ENCODE assay signal across 1 cellular context in the genomic region with DNA sequence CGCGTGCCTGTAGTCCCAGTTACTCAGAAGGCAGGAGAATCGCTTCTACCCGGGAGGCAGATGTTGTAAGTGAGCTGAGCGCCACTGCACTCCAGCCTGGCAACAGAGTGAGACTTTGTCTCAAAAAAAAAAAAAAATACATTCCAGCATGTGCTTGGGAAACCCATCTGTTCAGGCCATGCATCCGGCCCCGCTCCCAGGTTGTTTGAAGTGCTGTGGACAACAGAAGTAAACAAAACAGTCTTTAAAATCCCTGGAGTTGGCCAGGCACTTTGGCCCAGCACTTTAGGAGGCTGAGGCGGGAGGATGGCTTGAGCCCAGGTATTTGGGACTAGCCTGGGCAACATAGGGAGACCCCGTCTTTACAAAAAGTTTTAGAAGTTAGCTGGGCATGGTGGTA.
TF ChIP-seq lines count a peak whose summit lies in the region.

No MANE protein-coding gene starts in this region.

TF ChIP-seq in HepG2, 621 proteins besides CTCF, POLR2A, EP300 and RAD21 (continued from another document):
- TF ChIP-seq ATRX (CRISPR knock-in tag; IDR thresholded peaks at IDR 0.05; ENCODE audit: borderline replicate concordance) (no peak), KLF16 (CRISPR knock-in tag; IDR thresholded peaks at IDR 0.05) (0 out of 4 replicates have a peak, but pooled peaks of 1 of the 2 experiments have one; percentile 48), MZF1 (CRISPR knock-in tag; IDR thresholded peaks at IDR 0.05; ENCODE audit: borderline replicate concordance) (no peak), ZNF503 (CRISPR knock-in tag; IDR thresholded peaks at IDR 0.05) (peak; percentile 49; the same call in 1 of the 2 replicates), ZKSCAN8 (CRISPR knock-in tag; IDR thresholded peaks at IDR 0.05; ENCODE audit: borderline replicate concordance) (peak; percentile 71; the same call in 1 of the 2 replicates), NR1H2 (CRISPR knock-in tag; IDR thresholded peaks at IDR 0.05; ENCODE audit: borderline replicate concordance, low read depth) (no peak), KAT8 (CRISPR knock-in tag; IDR thresholded peaks at IDR 0.05) (peak; percentile 58; the same call in 1 of the 2 replicates), ZNF552 (CRISPR knock-in tag; IDR thresholded peaks at IDR 0.05; ENCODE audit: borderline replicate concordance) (no peak), ZNF280D (CRISPR knock-in tag; IDR thresholded peaks at IDR 0.05) (no peak), U2AF2 (IDR thresholded peaks at IDR 0.05; ENCODE audit: low read depth, low read length) (no peak), FOXO1 (CRISPR knock-in tag; IDR thresholded peaks at IDR 0.05) (peak; percentile 62; the same call in 1 of the 2 replicates), ZSCAN31 (CRISPR knock-in tag; IDR thresholded peaks at IDR 0.05; ENCODE audit: low read depth) (no peak), ETV5 (CRISPR knock-in tag; IDR thresholded peaks at IDR 0.05; ENCODE audit: borderline replicate concordance) (peak; percentile 91; the same call in 1 of the 2 replicates), ZNF670 (CRISPR knock-in tag; IDR thresholded peaks at IDR 0.05; ENCODE audit: borderline replicate concordance) (0 out of 2 replicates have a peak, but pooled peaks have one; percentile 53), ZZZ3 (CRISPR knock-in tag; IDR thresholded peaks at IDR 0.05; ENCODE audit: borderline replicate concordance) (no peak), NFIC (IDR thresholded peaks at IDR 0.05; ENCODE audit: low read length) (no peak), FOXP1 (IDR thresholded peaks at IDR 0.05) (peak; percentile 91), FOXP1 (CRISPR knock-in tag; IDR thresholded peaks at IDR 0.05) (peak; percentile 93), TBX3 (IDR thresholded peaks at IDR 0.05; ENCODE audit: borderline replicate concordance) (no peak), PHF8 (CRISPR knock-in tag; IDR thresholded peaks at IDR 0.05) (no peak), RXRA (CRISPR knock-in tag; IDR thresholded peaks at IDR 0.05) (0 out of 2 replicates have a peak, but pooled peaks have one; percentile 28), ZNF709 (CRISPR knock-in tag; IDR thresholded peaks at IDR 0.05) (no peak), RAD51 (IDR thresholded peaks at IDR 0.05; ENCODE audit: borderline replicate concordance) (no peak), ZFX (CRISPR knock-in tag; IDR thresholded peaks at IDR 0.05; ENCODE audit: low read depth) (peak; percentile 32; the same call in 1 of the 2 replicates), POLR2AphosphoS5 (IDR thresholded peaks at IDR 0.05; ENCODE audit: low read depth, low read length) (no peak), ZFP1 (CRISPR knock-in tag; IDR thresholded peaks at IDR 0.05) (no peak), ZNF101 (CRISPR knock-in tag; IDR thresholded peaks at IDR 0.05; ENCODE audit: borderline replicate concordance, low read depth) (no peak), ZNF75D (CRISPR knock-in tag; IDR thresholded peaks at IDR 0.05; ENCODE audit: borderline replicate concordance) (no peak), ZNF562 (CRISPR knock-in tag; IDR thresholded peaks at IDR 0.05; ENCODE audit: borderline replicate concordance) (no peak), RARA (CRISPR knock-in tag; IDR thresholded peaks at IDR 0.05) (peak; percentile 49; the same call in 1 of the 2 replicates), FOXM1 (CRISPR knock-in tag; IDR thresholded peaks at IDR 0.05) (no peak), NCOR1 (IDR thresholded peaks at IDR 0.05; ENCODE audit: borderline replicate concordance, low read length) (no peak), ARNT2 (CRISPR knock-in tag; IDR thresholded peaks at IDR 0.05; ENCODE audit: low read depth) (no peak), ZNF549 (CRISPR knock-in tag; IDR thresholded peaks at IDR 0.05) (no peak), ZNF615 (CRISPR knock-in tag; IDR thresholded peaks at IDR 0.05; ENCODE audit: borderline replicate concordance) (0 out of 2 replicates have a peak, but pooled peaks have one; percentile 33), ZNF432 (CRISPR knock-in tag; IDR thresholded peaks at IDR 0.05; ENCODE audit: borderline replicate concordance) (no peak), HMG20A (CRISPR knock-in tag; IDR thresholded peaks at IDR 0.05; ENCODE audit: borderline replicate concordance) (peak; percentile 40; the same call in 1 of the 2 replicates), ZNF746 (CRISPR knock-in tag; IDR thresholded peaks at IDR 0.05) (0 out of 2 replicates have a peak, but pooled peaks have one; percentile 27), ZNF180 (CRISPR knock-in tag; IDR thresholded peaks at IDR 0.05; ENCODE audit: borderline replicate concordance, low read depth) (no peak), ZMYM2 (CRISPR knock-in tag; IDR thresholded peaks at IDR 0.05) (no peak), TEAD3 (CRISPR knock-in tag; optimal IDR thresholded peaks at IDR 0.05; ENCODE audit: borderline replicate concordance) (peak; percentile 97)
- TF ChIP-seq, protein P1, sequence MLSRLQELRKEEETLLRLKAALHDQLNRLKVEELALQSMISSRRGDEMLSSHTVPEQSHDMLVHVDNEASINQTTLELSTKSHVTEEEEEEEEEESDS (CRISPR knock-in tag; IDR thresholded peaks at IDR 0.05; ENCODE audit: borderline replicate concordance) = no peak
- TF ChIP-seq, protein P2, sequence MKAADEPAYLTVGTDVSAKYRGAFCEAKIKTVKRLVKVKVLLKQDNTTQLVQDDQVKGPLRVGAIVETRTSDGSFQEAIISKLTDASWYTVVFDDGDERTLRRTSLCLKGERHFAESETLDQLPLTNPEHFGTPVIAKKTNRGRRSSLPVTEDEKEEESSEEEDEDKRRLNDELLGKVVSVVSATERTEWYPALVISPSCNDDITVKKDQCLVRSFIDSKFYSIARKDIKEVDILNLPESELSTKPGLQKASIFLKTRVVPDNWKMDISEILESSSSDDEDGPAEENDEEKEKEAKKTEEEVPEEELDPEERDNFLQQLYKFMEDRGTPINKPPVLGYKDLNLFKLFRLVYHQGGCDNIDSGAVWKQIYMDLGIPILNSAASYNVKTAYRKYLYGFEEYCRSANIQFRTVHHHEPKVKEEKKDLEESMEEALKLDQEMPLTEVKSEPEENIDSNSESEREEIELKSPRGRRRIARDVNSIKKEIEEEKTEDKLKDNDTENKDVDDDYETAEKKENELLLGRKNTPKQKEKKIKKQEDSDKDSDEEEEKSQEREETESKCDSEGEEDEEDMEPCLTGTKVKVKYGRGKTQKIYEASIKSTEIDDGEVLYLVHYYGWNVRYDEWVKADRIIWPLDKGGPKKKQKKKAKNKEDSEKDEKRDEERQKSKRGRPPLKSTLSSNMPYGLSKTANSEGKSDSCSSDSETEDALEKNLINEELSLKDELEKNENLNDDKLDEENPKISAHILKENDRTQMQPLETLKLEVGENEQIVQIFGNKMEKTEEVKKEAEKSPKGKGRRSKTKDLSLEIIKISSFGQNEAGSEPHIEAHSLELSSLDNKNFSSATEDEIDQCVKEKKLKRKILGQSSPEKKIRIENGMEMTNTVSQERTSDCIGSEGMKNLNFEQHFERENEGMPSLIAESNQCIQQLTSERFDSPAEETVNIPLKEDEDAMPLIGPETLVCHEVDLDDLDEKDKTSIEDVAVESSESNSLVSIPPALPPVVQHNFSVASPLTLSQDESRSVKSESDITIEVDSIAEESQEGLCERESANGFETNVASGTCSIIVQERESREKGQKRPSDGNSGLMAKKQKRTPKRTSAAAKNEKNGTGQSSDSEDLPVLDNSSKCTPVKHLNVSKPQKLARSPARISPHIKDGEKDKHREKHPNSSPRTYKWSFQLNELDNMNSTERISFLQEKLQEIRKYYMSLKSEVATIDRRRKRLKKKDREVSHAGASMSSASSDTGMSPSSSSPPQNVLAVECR (CRISPR knock-in tag; IDR thresholded peaks at IDR 0.05; ENCODE audit: borderline replicate concordance) = peak; percentile 54; the same call in 1 of the 2 replicates
- TF ChIP-seq, protein P3, sequence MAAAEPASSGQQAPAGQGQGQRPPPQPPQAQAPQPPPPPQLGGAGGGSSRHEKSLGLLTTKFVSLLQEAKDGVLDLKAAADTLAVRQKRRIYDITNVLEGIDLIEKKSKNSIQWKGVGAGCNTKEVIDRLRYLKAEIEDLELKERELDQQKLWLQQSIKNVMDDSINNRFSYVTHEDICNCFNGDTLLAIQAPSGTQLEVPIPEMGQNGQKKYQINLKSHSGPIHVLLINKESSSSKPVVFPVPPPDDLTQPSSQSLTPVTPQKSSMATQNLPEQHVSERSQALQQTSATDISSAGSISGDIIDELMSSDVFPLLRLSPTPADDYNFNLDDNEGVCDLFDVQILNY (CRISPR knock-in tag; conservative IDR thresholded peaks at IDR 0.05) = no peak
- TF ChIP-seq, protein P4, sequence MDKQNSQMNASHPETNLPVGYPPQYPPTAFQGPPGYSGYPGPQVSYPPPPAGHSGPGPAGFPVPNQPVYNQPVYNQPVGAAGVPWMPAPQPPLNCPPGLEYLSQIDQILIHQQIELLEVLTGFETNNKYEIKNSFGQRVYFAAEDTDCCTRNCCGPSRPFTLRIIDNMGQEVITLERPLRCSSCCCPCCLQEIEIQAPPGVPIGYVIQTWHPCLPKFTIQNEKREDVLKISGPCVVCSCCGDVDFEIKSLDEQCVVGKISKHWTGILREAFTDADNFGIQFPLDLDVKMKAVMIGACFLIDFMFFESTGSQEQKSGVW (CRISPR knock-in tag; IDR thresholded peaks at IDR 0.05; ENCODE audit: borderline replicate concordance) = no peak
- TF ChIP-seq, protein P5, sequence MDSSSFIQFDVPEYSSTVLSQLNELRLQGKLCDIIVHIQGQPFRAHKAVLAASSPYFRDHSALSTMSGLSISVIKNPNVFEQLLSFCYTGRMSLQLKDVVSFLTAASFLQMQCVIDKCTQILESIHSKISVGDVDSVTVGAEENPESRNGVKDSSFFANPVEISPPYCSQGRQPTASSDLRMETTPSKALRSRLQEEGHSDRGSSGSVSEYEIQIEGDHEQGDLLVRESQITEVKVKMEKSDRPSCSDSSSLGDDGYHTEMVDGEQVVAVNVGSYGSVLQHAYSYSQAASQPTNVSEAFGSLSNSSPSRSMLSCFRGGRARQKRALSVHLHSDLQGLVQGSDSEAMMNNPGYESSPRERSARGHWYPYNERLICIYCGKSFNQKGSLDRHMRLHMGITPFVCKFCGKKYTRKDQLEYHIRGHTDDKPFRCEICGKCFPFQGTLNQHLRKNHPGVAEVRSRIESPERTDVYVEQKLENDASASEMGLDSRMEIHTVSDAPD (CRISPR knock-in tag; IDR thresholded peaks at IDR 0.05) = no peak
